In the genomic region with DNA sequence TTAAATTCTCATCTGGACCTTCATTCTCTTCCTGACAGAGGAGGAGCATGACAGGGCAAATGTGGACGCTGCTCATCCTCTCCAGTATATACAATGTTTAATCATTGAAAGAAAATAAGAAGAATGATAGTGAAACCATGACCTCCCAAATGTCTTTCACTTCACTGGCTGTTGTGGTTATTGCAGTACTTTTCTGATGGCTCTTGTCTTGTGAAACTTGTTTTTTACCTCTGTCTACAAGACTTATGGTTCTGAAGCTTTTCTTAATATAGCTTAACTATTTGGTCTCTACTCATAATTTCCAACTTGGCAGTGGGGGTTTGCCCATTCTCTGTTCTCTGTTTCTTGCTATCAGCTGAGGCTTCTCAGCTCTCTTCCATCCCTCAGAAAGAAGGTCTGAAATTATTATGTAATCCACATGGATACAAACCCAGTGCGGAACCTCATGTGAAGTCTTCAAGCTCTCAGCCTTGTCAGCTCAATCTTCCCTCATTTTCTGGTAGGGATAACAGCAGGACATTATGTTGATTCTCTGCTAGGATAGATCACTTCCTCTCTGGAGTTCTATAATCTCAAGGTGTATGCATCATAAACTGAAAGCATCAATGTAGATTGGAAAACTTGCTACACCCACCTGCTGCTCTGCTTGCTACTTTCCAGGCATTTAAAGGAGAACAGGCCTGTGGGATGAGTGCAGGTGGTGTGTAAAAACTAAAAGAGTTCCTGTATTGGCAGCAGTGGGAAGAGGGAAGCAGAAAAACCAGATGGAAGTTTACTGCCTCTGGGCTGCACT, we compare ENCODE assay signal across 17 cellular contexts.
DNase-seq lines count a peak whose midpoint lies in the region; ATAC-seq, FAIRE-seq and TF ChIP-seq lines count a peak whose summit lies in the region.
"Had no signal": no experiment of that assay in that cellular context is flagged by ENCODE, and none has a peak within 500 bp of the region (broad histone marks: within the 10 kb centered on the region; RNA-seq: fewer than 3 reads in every experiment).

No MANE protein-coding gene starts in this region.

- peak; percentile 82 for FAIRE-seq in GM12878 (lab: Jason Lieb, UNC)
- FAIRE-seq: K562, pancreas had no signal

- no peak overlapping the region for H2AFZ ChIP-seq in GM12878 (ENCODE audit: control insufficient read depth, low read depth, low read length)

- DNase-seq in GM12878 (ENCODE audit: low read depth, low spot score) (peak; percentile 55), NCI-H748 (lab: John Stamatoyannopoulos, UW; ENCODE audit: unreplicated experiment) (no peak), NCI-H510A (lab: John Stamatoyannopoulos, UW) (no peak), SW 1271 (lab: John Stamatoyannopoulos, UW) (no peak), cerebellar cortex (ENCODE audit: low spot score) (no peak)
- DNase-seq: activated CD4-positive, CD25-positive, alpha-beta regulatory T cell treated with anti-CD3 and anti-CD28 coated beads, Interleukin-2, amount 50 U/mL, for 72 hours; activated naive CD4-positive, alpha-beta T cell treated with anti-CD3 and anti-CD28 coated beads for 36 hours; CD8-positive, alpha-beta T cell; colonic mucosa; left ventricle myocardium superior; NCI-H2171 treated with DMSO at 0.1 percent for 48 hours; pancreas; SHP77 had no signal

- no peaks in the 10 kb centered on the region for H4K20me1 ChIP-seq in GM12878 (ENCODE audit: control insufficient read depth, insufficient read depth)

- POLR2A ChIA-PET in GM12878 (lab: Charles Lee), result interaction anchor here (0.6 kb wide), 1 partner anchor 9 kb away, joined by 3 read pairs; no protein-coding TSS in a partner anchor

- peak; percentile 87 for ATAC-seq in GM18867 (IDR thresholded peaks at IDR 0.05; ENCODE audit: unreplicated experiment)
- ATAC-seq in GM21526 (IDR thresholded peaks at IDR 0.05; ENCODE audit: low FRiP score, unreplicated experiment), result peak; percentile 98
- ATAC-seq in HG03066 (IDR thresholded peaks at IDR 0.05; ENCODE audit: low read depth, unreplicated experiment), result peak; percentile 97
- peak; percentile 91 for ATAC-seq in GM12878
- ATAC-seq: CD8-positive, alpha-beta T cell; K562; left ventricle myocardium superior had no signal

- no peak for TF ChIP-seq EP300 in GM12878 (IDR thresholded peaks at IDR 0.05; ENCODE audit: borderline replicate concordance in 1 of 2, control insufficient read depth in 1 of 2, low read depth in 2 of 2, low read length in 2 of 2)

- SMC1A ChIA-PET in GM12878 (lab: Charles Lee; ENCODE audit: uncharacterized antibody, unreplicated experiment), result no interaction called here

- BruUV-seq in GM12878 (replicated peaks; lab: Mats Ljungman, UMichigan), result no TSS peak

- peak overlapping the region; percentile 23; the same call in 1 of the 2 replicates for H3K4me2 ChIP-seq in GM12878 (ENCODE audit: control insufficient read depth, insufficient read depth)

- in situ Hi-C loops in GM12878 (cut with MboI), result no loop called here

- H3K27me3 ChIP-seq in GM12878 (replicated peaks in 1 of 2; ENCODE audit: control insufficient read depth in 2 of 2, insufficient read depth in 2 of 2, low read length in 1 of 2), result no peaks in the 10 kb centered on the region
- H3K27me3 ChIP-seq: colonic mucosa, pancreas had no signal

- TF ChIP-seq CTCF in GM12878 (IDR thresholded peaks at IDR 0.05 in 2 of 3, conservative IDR thresholded peaks at IDR 0.05 in 1 of 3; ENCODE audit: control insufficient read depth in 2 of 3, extremely low read depth in 1 of 3, insufficient read depth in 1 of 3, low read depth in 3 of 3, low read length in 3 of 3), result no peak

- no peak overlapping the region for H3K9ac ChIP-seq in GM12878 (ENCODE audit: control insufficient read depth, insufficient read depth, low read length)

- H3K4me1 ChIP-seq in GM12878 (ENCODE audit: control insufficient read depth, insufficient read depth, low read length), result peaks cover 6% of the 10 kb centered on the region; the same call in 1 of the 2 replicates
- H3K4me1 ChIP-seq: colonic mucosa had no signal

- no peak for TF ChIP-seq POLR2A in GM12878 (IDR thresholded peaks at IDR 0.05; ENCODE audit: low read depth, low read length)

- H3K27ac ChIP-seq in GM12878 (ENCODE audit: control insufficient read depth, insufficient read depth), result no peak overlapping the region
- H3K27ac ChIP-seq: colonic mucosa, pancreas had no signal

- H3K9me3 ChIP-seq in GM12878 (replicated peaks; ENCODE audit: control insufficient read depth, insufficient read depth, low read length), result no peaks in the 10 kb centered on the region
- H3K9me3 ChIP-seq: colonic mucosa, pancreas had no signal

- H3K4me3 ChIP-seq in GM12878, result no peak overlapping the region
- H3K4me3 ChIP-seq: colonic mucosa, K562, pancreas had no signal

- no peaks in the 10 kb centered on the region for H3K79me2 ChIP-seq in GM12878 (ENCODE audit: control insufficient read depth, insufficient read depth, low read length)

- no peak for TF ChIP-seq RAD21 in GM12878 (IDR thresholded peaks at IDR 0.05; ENCODE audit: insufficient read depth, low read depth, low read length)

- WGBS in GM12878 (ENCODE audit: insufficient coverage, insufficient replicate concordance, low lambda C conversion rate, missing lambda C conversion rate), result 50% methylated on average over 2 of the region's 2 CpGs

- CTCF ChIA-PET in GM12878 (lab: Yijun Ruan, JAX), result no interaction called here

- intact Hi-C loops in GM12878 (cut with micrococcal nuclease; ENCODE audit: unreplicated experiment), result loop anchor here (1.0 to 5.0 kb wide), 2 partner anchors 165 to 185 kb away; no protein-coding TSS in a partner anchor

- H3K36me3 ChIP-seq in GM12878 (ENCODE audit: control insufficient read depth in 2 of 2, insufficient read depth in 2 of 2, low read length in 1 of 2), result no peaks in the 10 kb centered on the region
- H3K36me3 ChIP-seq: colonic mucosa, pancreas had no signal

- RAD21 ChIA-PET in GM12878 (lab: Charles Lee; ENCODE audit: unreplicated experiment), result no interaction called here

TF ChIP-seq in GM12878, 131 proteins besides CTCF, POLR2A, EP300 and RAD21 (continues in another document):
- TF ChIP-seq RUNX3 (IDR thresholded peaks at IDR 0.05; ENCODE audit: low read length) (peak; percentile 88), LARP7 (IDR thresholded peaks at IDR 0.05) (no peak), TBL1XR1 (IDR thresholded peaks at IDR 0.05; ENCODE audit: low read depth, low read length) (peak; percentile 21; the same call in 1 of the 2 replicates), BRCA1 (IDR thresholded peaks at IDR 0.05; ENCODE audit: low read depth, low read length) (no peak), PBX3 (IDR thresholded peaks at IDR 0.05; ENCODE audit: insufficient replicate concordance, low read depth, low read length) (no peak), NFIC (IDR thresholded peaks at IDR 0.05; ENCODE audit: low read depth, low read length) (peak; percentile 59; the same call in 1 of the 2 replicates), MEF2A (IDR thresholded peaks at IDR 0.05; ENCODE audit: insufficient read depth, low read depth, low read length) (peak; percentile 55; the same call in 1 of the 2 replicates), ZNF622 (IDR thresholded peaks at IDR 0.05) (no peak), ZNF592 (IDR thresholded peaks at IDR 0.05) (no peak), SREBF1 (IDR thresholded peaks at IDR 0.05; ENCODE audit: low read length) (no peak), SPI1 (IDR thresholded peaks at IDR 0.05; ENCODE audit: borderline replicate concordance, insufficient read depth, low read depth, low read length) (0 out of 2 replicates have a peak, but pooled peaks have one; percentile 25), IKZF2 (IDR thresholded peaks at IDR 0.05) (peak in 1 of 2 experiments; percentile 13; a peak in 1 of 4 replicates)
